In the genomic region with DNA sequence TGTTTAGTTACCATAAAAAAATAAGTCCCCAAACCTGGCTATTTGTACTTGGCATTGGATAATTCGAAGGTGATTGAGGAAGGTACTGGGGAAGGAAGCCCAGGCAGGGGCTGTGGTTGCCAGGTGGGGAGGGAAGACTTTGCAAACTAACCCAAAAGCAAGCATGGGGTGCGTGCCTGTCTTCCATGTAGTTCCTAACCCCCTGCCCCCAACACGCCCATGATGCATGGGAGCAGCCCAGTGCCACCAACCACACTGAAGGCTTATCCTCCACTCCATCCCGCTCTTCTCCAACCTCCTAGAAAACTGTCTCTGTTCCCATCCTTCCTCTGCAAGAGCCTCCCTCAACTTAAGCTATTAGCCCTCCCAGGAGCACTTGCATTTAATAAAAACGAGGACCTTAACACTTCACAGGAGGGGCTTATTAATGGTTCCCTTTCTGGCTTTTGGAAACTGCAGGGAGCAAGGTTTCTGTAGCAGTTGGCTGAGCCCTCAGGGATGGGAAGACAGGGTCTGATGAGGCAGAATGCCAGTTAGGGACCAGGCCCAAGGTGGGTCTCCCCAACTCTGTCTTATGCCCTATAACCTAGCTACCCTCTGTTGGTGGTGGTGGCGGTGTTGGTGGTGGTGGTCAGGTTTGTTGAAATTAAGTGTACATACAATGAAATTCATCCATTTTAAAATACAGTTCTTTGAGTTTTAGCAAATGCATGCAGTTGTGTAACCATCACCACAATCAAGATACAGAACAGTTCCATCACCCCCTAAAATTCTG, we compare ENCODE assay signal across 16 cellular contexts.
DNase-seq lines count a peak whose midpoint lies in the region; ATAC-seq, FAIRE-seq and TF ChIP-seq lines count a peak whose summit lies in the region.
"Had no signal": no experiment of that assay in that cellular context is flagged by ENCODE, and none has a peak within 500 bp of the region (broad histone marks: within the 10 kb centered on the region; RNA-seq: fewer than 3 reads in every experiment).

No MANE protein-coding gene starts in this region.

- H3K27ac ChIP-seq in RWPE2 (ENCODE audit: poor library complexity, severe bottlenecking) (peak overlapping the region; percentile 100), lower lobe of right lung (no peak overlapping the region)
- H3K27ac ChIP-seq: SK-N-MC had no signal

- DNase-seq in activated effector memory CD4-positive, alpha-beta T cell treated with anti-CD3 and anti-CD28 coated beads, Interleukin-2, amount 50 U/mL, for 16 hours = peak; percentile 22
- DNase-seq in activated effector memory CD4-positive, alpha-beta T cell treated with Interleukin-2 at 50 U/mL for 16 hours = no peak
- DNase-seq in RWPE2 (ENCODE audit: low spot score) (no peak), mesenteric fat pad (ENCODE audit: low spot score) (peak; percentile 73), urothelium cell line (ENCODE audit: low spot score) (no peak), lower lobe of right lung (no peak)
- DNase-seq in activated CD4-positive, CD25-positive, alpha-beta regulatory T cell treated with anti-CD3 and anti-CD28 coated beads, Interleukin-2, amount 50 U/mL, for 72 hours = no peak
- DNase-seq: 8988T, DMS53, MV-4-11, NCI-H146, NCI-H2107, NCI-H69 had no signal

- H3K4me3 ChIP-seq in RWPE2 (ENCODE audit: severe bottlenecking) (no peak overlapping the region), lower lobe of right lung (no peak overlapping the region)
- H3K4me3 ChIP-seq: SK-N-MC had no signal

- FAIRE-seq in urothelium cell line (lab: Jason Lieb, UNC) = peak; percentile 87

- H3K4me1 ChIP-seq in RWPE2 (ENCODE audit: insufficient read depth, poor library complexity, severe bottlenecking) = peaks cover 24% of the 10 kb centered on the region
- peaks cover 31% of the 10 kb centered on the region for H3K4me1 ChIP-seq in lower lobe of right lung

- intact Hi-C loops in lower lobe of right lung (cut with DNase I) = no loop called here

- ATAC-seq in RWPE2 (ENCODE audit: low read depth) (no peak), GM18520 (IDR thresholded peaks at IDR 0.05; ENCODE audit: unreplicated experiment) (no peak), lower lobe of right lung (no peak)
- ATAC-seq: Right ventricle myocardium inferior had no signal

- TF ChIP-seq CTCF in RWPE2 (IDR thresholded peaks at IDR 0.05; ENCODE audit: poor library complexity, severe bottlenecking) (no peak), lower lobe of right lung (IDR thresholded peaks at IDR 0.05) (no peak)

- H3K27me3 ChIP-seq in RWPE2 (ENCODE audit: insufficient read depth, poor library complexity, severe bottlenecking) = no peaks in the 10 kb centered on the region
- no peaks in the 10 kb centered on the region for H3K27me3 ChIP-seq in lower lobe of right lung (ENCODE audit: low read depth)

- H3K36me3 ChIP-seq in RWPE2 (ENCODE audit: low read depth) = no peaks in the 10 kb centered on the region
- H3K36me3 ChIP-seq in lower lobe of right lung = no peaks in the 10 kb centered on the region

- H3K9me3 ChIP-seq in RWPE2 (ENCODE audit: severe bottlenecking) (no peaks in the 10 kb centered on the region), lower lobe of right lung (no peaks in the 10 kb centered on the region)

Comparison
In these comparisons a context has a peak if more than half of its experiments do, and no peak if none do; other contexts are left out.
1. DNase-seq: peak in activated effector memory CD4-positive, alpha-beta T cell treated with anti-CD3 and anti-CD28 coated beads, Interleukin-2, amount 50 U/mL, for 16 hours (single experiment) and mesenteric fat pad (single experiment); none in activated effector memory CD4-positive, alpha-beta T cell treated with Interleukin-2 at 50 U/mL for 16 hours (single experiment), RWPE2 (single experiment), urothelium cell line (single experiment), activated CD4-positive, CD25-positive, alpha-beta regulatory T cell treated with anti-CD3 and anti-CD28 coated beads, Interleukin-2, amount 50 U/mL, for 72 hours (single experiment) and lower lobe of right lung (single experiment).